In the genomic region with DNA sequence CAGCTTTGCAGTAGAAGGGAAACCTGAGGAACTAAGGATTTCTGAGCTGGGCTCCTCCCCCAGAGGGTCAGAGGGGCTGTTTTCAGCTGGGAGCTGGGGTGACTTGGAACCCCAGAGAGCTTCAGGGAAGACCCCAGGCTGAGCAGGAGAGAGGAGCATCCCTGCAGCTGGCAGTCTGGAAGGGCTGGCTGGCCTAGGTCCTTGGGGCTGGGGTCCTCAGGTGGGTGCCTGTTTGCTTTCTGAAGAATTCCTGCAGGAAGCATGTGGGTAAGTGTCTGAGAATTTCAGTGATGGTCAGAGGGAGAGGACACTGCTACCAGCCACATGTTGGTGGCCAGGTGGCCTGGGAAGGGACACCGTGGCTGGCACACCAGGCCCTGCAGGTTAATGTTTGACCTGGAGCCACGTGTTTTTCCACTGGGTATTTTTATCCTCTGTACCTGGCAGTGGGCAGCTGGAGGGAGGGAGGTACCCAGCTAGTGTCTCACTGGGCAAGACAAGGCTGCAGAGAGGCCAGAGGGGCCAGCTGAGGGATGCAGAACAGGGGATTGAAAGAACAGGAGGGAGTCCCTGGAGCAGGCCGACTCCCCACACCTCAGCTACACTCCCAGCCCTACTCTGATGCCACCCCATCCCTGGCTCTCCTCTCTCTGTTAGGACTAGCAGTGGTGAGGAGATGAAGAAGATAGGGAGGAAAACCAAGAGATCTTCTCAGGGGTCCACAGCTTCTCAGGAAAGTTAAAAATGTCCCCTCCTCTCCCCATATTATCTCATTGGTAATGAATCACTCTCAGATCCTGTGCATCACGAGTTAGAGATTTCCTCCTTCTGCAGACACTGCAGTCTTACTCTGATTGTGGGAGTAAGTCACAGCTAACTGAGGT, we compare ENCODE assay signal across 19 cellular contexts.
A peak's percentile ranks its signal among the peaks of the same experiment; 100 is the strongest.
DNase-seq lines count a peak whose midpoint lies in the region; ATAC-seq, FAIRE-seq and TF ChIP-seq lines count a peak whose summit lies in the region.
"Had no signal": no experiment of that assay in that cellular context is flagged by ENCODE, and none has a peak within 500 bp of the region (broad histone marks: within the 10 kb centered on the region; RNA-seq: fewer than 3 reads in every experiment).

No MANE protein-coding gene starts in this region.

- H3K79me2 ChIP-seq in Loucy (ENCODE audit: insufficient read depth, low read length) = no peaks in the 10 kb centered on the region

- no peak overlapping the region for H3K4me3 Mint-ChIP-seq in CD4-positive, alpha-beta T cell
- no peak overlapping the region for H3K4me3 Mint-ChIP-seq in T-cell
- H3K4me3 Mint-ChIP-seq: activated CD8-positive, alpha-beta T cell treated with anti-CD3 and anti-CD28 coated beads for 36 hours; naive thymus-derived CD8-positive, alpha-beta T cell had no signal

- no peak overlapping the region for H3K9ac ChIP-seq in Loucy (ENCODE audit: low read depth, low read length, poor library complexity, severe bottlenecking)
- no peak overlapping the region for H3K9ac ChIP-seq in colonic mucosa (ENCODE audit: low read depth in 2 of 2, low read length in 2 of 2)

- no peaks in the 10 kb centered on the region for H3K4me1 Mint-ChIP-seq in CD4-positive, alpha-beta T cell (ENCODE audit: low read depth)
- no peaks in the 10 kb centered on the region for H3K4me1 Mint-ChIP-seq in T-cell

- no peak for TF ChIP-seq EP300 in A549 (IDR thresholded peaks at IDR 0.05)

- no peaks in the 10 kb centered on the region for H3K36me3 Mint-ChIP-seq in CD4-positive, alpha-beta T cell (ENCODE audit: low read depth)
- H3K36me3 Mint-ChIP-seq in T-cell = no peaks in the 10 kb centered on the region
- H3K36me3 Mint-ChIP-seq: naive thymus-derived CD8-positive, alpha-beta T cell had no signal

- CTCF ChIA-PET in A549 (lab: Yijun Ruan, JAX) (interaction anchor here (1.0 to 1.8 kb wide), 4 partner anchors 11 to 143 kb away, joined by 3 to 4 read pairs (median 3); a partner anchor contains a TSS), T-cell (lab: Charles Lee) (interaction anchor here in 1 of 2 donors (0.6 kb wide), 1 partner anchor 9 kb away, joined by 3 read pairs; no protein-coding TSS in a partner anchor)
- CTCF ChIA-PET in CD4-positive, alpha-beta T cell (lab: Charles Lee) = no interaction called here

- H3K9me2 ChIP-seq in Loucy (replicated peaks; ENCODE audit: low read depth, low read length) = no peaks in the 10 kb centered on the region

- no peak overlapping the region; the same call in 1 of the 2 replicates for H2AFZ ChIP-seq in Loucy (ENCODE audit: low read length)

- H3K27me3 ChIP-seq in Loucy (ENCODE audit: insufficient read depth, low read length, poor library complexity, severe bottlenecking) (no peaks in the 10 kb centered on the region), colonic mucosa (no peaks in the 10 kb centered on the region), lower lobe of right lung (ENCODE audit: low read depth) (no peaks in the 10 kb centered on the region)
- H3K27me3 ChIP-seq in CD4-positive, alpha-beta T cell (ENCODE audit: control insufficient read depth, insufficient read depth, low read length) = no peaks in the 10 kb centered on the region
- H3K27me3 ChIP-seq: breast epithelium, heart right ventricle, MG63, right atrium auricular region, SJSA1 had no signal

- DNase-seq in A549 (ENCODE audit: low read depth in 1 of 2, low spot score in 1 of 2) (no peak), colonic mucosa (peak; percentile 78), lower lobe of right lung (peak; percentile 12), cerebellum (ENCODE audit: low spot score) (no peak), T-cell (no peak)
- DNase-seq in CD4-positive, alpha-beta T cell = no peak
- DNase-seq: activated CD8-positive, alpha-beta T cell treated with anti-CD3 and anti-CD28 coated beads for 36 hours; activated effector memory CD4-positive, alpha-beta T cell treated with Interleukin-2 at 50 U/mL for 16 hours; heart right ventricle; MG63; naive thymus-derived CD8-positive, alpha-beta T cell; NCI-H2107; stimulated activated naive CD4-positive, alpha-beta T cell had no signal

- no peak for TF ChIP-seq RAD21 in A549 (conservative IDR thresholded peaks at IDR 0.05 in 1 of 2, IDR thresholded peaks at IDR 0.05 in 1 of 2)

- H3K4me1 ChIP-seq in A549 (peaks cover 71% of the 10 kb centered on the region), Loucy (ENCODE audit: insufficient read depth, low read length, poor library complexity, severe bottlenecking) (peaks cover 38% of the 10 kb centered on the region), colonic mucosa (peaks cover 11% of the 10 kb centered on the region), lower lobe of right lung (peaks cover 12% of the 10 kb centered on the region)
- H3K4me1 ChIP-seq: breast epithelium, right atrium auricular region had no signal

- H3K27ac Mint-ChIP-seq in CD4-positive, alpha-beta T cell = no peak overlapping the region
- no peak overlapping the region for H3K27ac Mint-ChIP-seq in T-cell
- H3K27ac Mint-ChIP-seq: activated CD8-positive, alpha-beta T cell treated with anti-CD3 and anti-CD28 coated beads for 36 hours; naive thymus-derived CD8-positive, alpha-beta T cell had no signal

- no peaks in the 10 kb centered on the region for H3K9me3 ChIP-seq in A549
- no peaks in the 10 kb centered on the region for H3K9me3 ChIP-seq in Loucy (ENCODE audit: insufficient read depth, low read depth, low read length)
- H3K9me3 ChIP-seq in colonic mucosa = no peaks in the 10 kb centered on the region
- H3K9me3 ChIP-seq in lower lobe of right lung = no peaks in the 10 kb centered on the region
- no peaks in the 10 kb centered on the region for H3K9me3 ChIP-seq in CD4-positive, alpha-beta T cell (ENCODE audit: control insufficient read depth, low read length)
- H3K9me3 ChIP-seq: breast epithelium, heart right ventricle, MG63, right atrium auricular region, SJSA1 had no signal

- no peak for TF ChIP-seq POLR2A in A549 (IDR thresholded peaks at IDR 0.05; ENCODE audit: low read length)

- H4K20me1 ChIP-seq in Loucy (ENCODE audit: insufficient read depth, low read length, poor library complexity, severe bottlenecking) = no peaks in the 10 kb centered on the region

- H3K4me2 ChIP-seq in A549 (peak overlapping the region; percentile 41), Loucy (ENCODE audit: low read depth, low read length, poor library complexity, severe bottlenecking) (peak overlapping the region; percentile 20)

- 40% methylated on average over 3 of the region's 4 CpGs for WGBS in A549 (ENCODE audit: missing lambda C conversion rate)

- no peaks in the 10 kb centered on the region for H3F3A ChIP-seq in Loucy (ENCODE audit: low read depth)

- H3K4me3 ChIP-seq in A549 (no peak overlapping the region), Loucy (ENCODE audit: low read length, poor library complexity, severe bottlenecking) (no peak overlapping the region), colonic mucosa (no peak overlapping the region), lower lobe of right lung (no peak overlapping the region)
- H3K4me3 ChIP-seq: breast epithelium, heart right ventricle, MG63, right atrium auricular region, SJSA1 had no signal

- no peak for FAIRE-seq in A549 (lab: Jason Lieb, UNC)
- FAIRE-seq: endothelial cell of umbilical vein had no signal

- POLR2A ChIA-PET in A549 (lab: Yijun Ruan, JAX) = no interaction called here
- POLR2A ChIA-PET in CD4-positive, alpha-beta T cell (lab: Charles Lee) = interaction anchor here (0.7 kb wide), 1 partner anchor 1193 kb away, joined by 3 read pairs; no protein-coding TSS in a partner anchor
- POLR2A ChIA-PET in T-cell (lab: Charles Lee) = no interaction called here

- TF ChIP-seq CTCF in A549 (IDR thresholded peaks at IDR 0.05) = no peak
- no peak for TF ChIP-seq CTCF in Loucy (conservative IDR thresholded peaks at IDR 0.05; ENCODE audit: low read length)
- TF ChIP-seq CTCF in colonic mucosa (IDR thresholded peaks at IDR 0.05) = no peak
- TF ChIP-seq CTCF in lower lobe of right lung (IDR thresholded peaks at IDR 0.05) = no peak
- no peak for TF ChIP-seq CTCF in CD4-positive, alpha-beta T cell (IDR thresholded peaks at IDR 0.05)

- H3K36me3 ChIP-seq in Loucy (ENCODE audit: insufficient read depth, low read length) (no peaks in the 10 kb centered on the region), colonic mucosa (no peaks in the 10 kb centered on the region), lower lobe of right lung (no peaks in the 10 kb centered on the region)
- H3K36me3 ChIP-seq: breast epithelium, heart right ventricle, MG63, right atrium auricular region, SJSA1 had no signal

- intact Hi-C loops in colonic mucosa (cut with DNase I) (no loop called here), lower lobe of right lung (cut with DNase I) (no loop called here)
- intact Hi-C loops in CD4-positive, alpha-beta T cell (cut with DNase I, micrococcal nuclease) = no loop called here

- H3K27ac ChIP-seq in A549 (peak overlapping the region; percentile 88 to 96), colonic mucosa (no peak overlapping the region), lower lobe of right lung (no peak overlapping the region)
- H3K27ac ChIP-seq in CD4-positive, alpha-beta T cell (ENCODE audit: low read depth, low read length) = no peak overlapping the region
- H3K27ac ChIP-seq: breast epithelium, heart right ventricle, right atrium auricular region, SJSA1 had no signal

- H3K27me3 Mint-ChIP-seq in CD4-positive, alpha-beta T cell = no peaks in the 10 kb centered on the region
- H3K27me3 Mint-ChIP-seq in T-cell = peaks cover 0 to 9% of the 10 kb centered on the region in 2 donors
- H3K27me3 Mint-ChIP-seq: activated CD8-positive, alpha-beta T cell treated with anti-CD3 and anti-CD28 coated beads for 36 hours had no signal

- H3K9me3 Mint-ChIP-seq in CD4-positive, alpha-beta T cell = no peaks in the 10 kb centered on the region
- no peaks in the 10 kb centered on the region for H3K9me3 Mint-ChIP-seq in T-cell
- H3K9me3 Mint-ChIP-seq: activated CD8-positive, alpha-beta T cell treated with anti-CD3 and anti-CD28 coated beads for 36 hours; naive thymus-derived CD8-positive, alpha-beta T cell had no signal

- peak in 1 of 2 experiments; percentile 45; a peak in 3 of 6 replicates for ATAC-seq in A549
- ATAC-seq in lower lobe of right lung = no peak
- ATAC-seq in CD4-positive, alpha-beta T cell (ENCODE audit: poor library complexity) = no peak
- ATAC-seq in GM21381 (IDR thresholded peaks at IDR 0.05; ENCODE audit: unreplicated experiment) = no peak
- ATAC-seq in T-cell (replicated peaks in 1 of 4) = no peak
- ATAC-seq: activated CD8-positive, alpha-beta T cell treated with anti-CD3 and anti-CD28 coated beads for 36 hours; naive thymus-derived CD8-positive, alpha-beta T cell had no signal

TF ChIP-seq in A549, 52 proteins besides CTCF, POLR2A, EP300 and RAD21 (continues in another document):
- TF ChIP-seq EHF (CRISPR knock-in tag; IDR thresholded peaks at IDR 0.05) = no peak
- TF ChIP-seq, protein P1, sequence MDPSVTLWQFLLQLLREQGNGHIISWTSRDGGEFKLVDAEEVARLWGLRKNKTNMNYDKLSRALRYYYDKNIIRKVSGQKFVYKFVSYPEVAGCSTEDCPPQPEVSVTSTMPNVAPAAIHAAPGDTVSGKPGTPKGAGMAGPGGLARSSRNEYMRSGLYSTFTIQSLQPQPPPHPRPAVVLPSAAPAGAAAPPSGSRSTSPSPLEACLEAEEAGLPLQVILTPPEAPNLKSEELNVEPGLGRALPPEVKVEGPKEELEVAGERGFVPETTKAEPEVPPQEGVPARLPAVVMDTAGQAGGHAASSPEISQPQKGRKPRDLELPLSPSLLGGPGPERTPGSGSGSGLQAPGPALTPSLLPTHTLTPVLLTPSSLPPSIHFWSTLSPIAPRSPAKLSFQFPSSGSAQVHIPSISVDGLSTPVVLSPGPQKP (IDR thresholded peaks at IDR 0.05; ENCODE audit: low read depth, low read length) = no peak

Comparison
In these comparisons a context has a peak if more than half of its experiments do, and no peak if none do; other contexts are left out.
1. DNase-seq: peak in colonic mucosa (single experiment) and lower lobe of right lung (single experiment); none in A549 (0 of 2), CD4-positive, alpha-beta T cell (0 of 10), cerebellum (single experiment) and T-cell (0 of 34).
2. H3K27ac ChIP-seq: peak in A549 (2 of 2); none in colonic mucosa (single experiment), lower lobe of right lung (single experiment) and CD4-positive, alpha-beta T cell (single experiment).